ENCODE assay signal across 1 cellular context in the genomic region with DNA sequence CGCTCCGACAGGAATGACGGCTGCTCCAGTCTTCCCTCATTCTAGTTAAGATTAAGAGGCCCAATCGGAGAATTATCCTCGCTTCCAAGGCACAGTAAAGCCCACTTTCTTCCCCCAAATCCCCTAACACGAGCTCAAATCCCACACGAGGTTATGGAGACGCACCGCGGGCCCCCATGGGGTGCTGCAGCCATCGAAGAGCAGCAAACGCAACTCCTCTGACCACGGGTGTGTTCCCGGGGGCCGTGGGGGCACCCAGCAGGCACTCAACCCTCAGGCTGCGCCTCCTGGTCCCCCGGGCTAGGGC.
TF ChIP-seq lines count a peak whose summit lies in the region.

No MANE protein-coding gene starts in this region.

TF ChIP-seq in WTC11, 78 proteins besides CTCF, POLR2A, EP300 and RAD21 (continued from another document):
- TF ChIP-seq STAT6 (CRISPR knock-in tag; conservative IDR thresholded peaks at IDR 0.05; ENCODE audit: low read depth): no peak
